Comparison of ENCODE assay signal across 17 cellular contexts in the genomic region with DNA sequence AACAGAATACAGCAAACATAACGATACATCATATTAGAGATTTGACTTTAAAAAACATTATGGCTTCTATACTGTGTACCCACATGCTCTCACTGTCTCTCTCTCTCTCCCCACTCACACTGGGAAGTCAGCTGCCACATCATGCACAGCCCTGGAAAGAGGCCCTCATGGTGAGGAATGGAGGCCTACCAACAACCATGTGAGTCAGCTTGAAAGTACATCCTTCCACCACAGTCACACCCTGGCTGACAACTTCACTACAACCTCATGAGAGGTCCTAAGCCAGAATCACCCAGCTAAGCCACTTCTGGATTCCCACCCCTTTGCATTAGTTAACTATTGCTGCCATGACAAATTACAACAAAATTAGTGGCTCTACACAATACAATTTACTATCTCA. TPM values are rescaled to one million over a fixed set of nuclear protein-coding genes. Genes with fewer than 3 reads are reported as not detected.
DNase-seq lines count a peak whose midpoint lies in the region; ATAC-seq and TF ChIP-seq lines count a peak whose summit lies in the region.
"Had no signal": no experiment of that assay in that cellular context is flagged by ENCODE, and none has a peak within 500 bp of the region (broad histone marks: within the 10 kb centered on the region; RNA-seq: fewer than 3 reads in every experiment).

No MANE protein-coding gene starts in this region.

- H3K9me3 ChIP-seq in DND-41 (ENCODE audit: insufficient read depth, low read length, severe bottlenecking) (no peaks in the 10 kb centered on the region), GM23248 (ENCODE audit: low read depth) (no peaks in the 10 kb centered on the region)
- H3K9me3 ChIP-seq: stomach had no signal

- H3K79me2 ChIP-seq in DND-41 (ENCODE audit: insufficient read depth, low read length) (no peaks in the 10 kb centered on the region), GM23248 (ENCODE audit: insufficient read depth) (no peaks in the 10 kb centered on the region)

- H3F3A ChIP-seq in GM23248 (ENCODE audit: insufficient read depth), result peaks cover 13% of the 10 kb centered on the region; the same call in 1 of the 2 replicates

- no peak overlapping the region for H2AFZ ChIP-seq in DND-41 (ENCODE audit: low read depth, low read length)
- H2AFZ ChIP-seq in GM23248, result no peak overlapping the region

- WGBS in GM23248 (ENCODE audit: low coverage in 1 of 2, low lambda C conversion rate in 2 of 2, missing lambda C conversion rate in 2 of 2), 2 experiments, result 100% methylated on average over 1 of the region's 1 CpG

- H3K4me3 ChIP-seq in DND-41 (ENCODE audit: low read depth in 1 of 2, low read length in 2 of 2) (no peak overlapping the region), GM23248 (no peak overlapping the region)
- H3K4me3 ChIP-seq: heart right ventricle, stomach had no signal

- H3K27me3 ChIP-seq in DND-41 (ENCODE audit: insufficient read depth, low read length, poor library complexity), result no peaks in the 10 kb centered on the region
- H3K27me3 ChIP-seq in GM23248 (replicated peaks; ENCODE audit: insufficient read depth), result no peaks in the 10 kb centered on the region
- H3K27me3 ChIP-seq: heart right ventricle, stomach had no signal

- H3K4me2 ChIP-seq in DND-41 (ENCODE audit: insufficient read depth, low read length), result no peak overlapping the region
- peak overlapping the region; percentile 2 for H3K4me2 ChIP-seq in GM23248 (ENCODE audit: unreplicated experiment)

- H4K20me1 ChIP-seq in DND-41 (ENCODE audit: insufficient read depth, low read length) (no peaks in the 10 kb centered on the region), GM23248 (ENCODE audit: insufficient read depth) (no peaks in the 10 kb centered on the region)

- H3K4me1 ChIP-seq in DND-41 (ENCODE audit: insufficient read depth, low read length) (no peaks in the 10 kb centered on the region), GM23248 (ENCODE audit: insufficient read depth) (peaks cover 17% of the 10 kb centered on the region)
- H3K4me1 ChIP-seq: stomach had no signal

- in situ Hi-C loops in GM23248 (cut with MboI), result no loop called here

- DNase-seq in DND-41 (no peak), GM23248 (peak; percentile 86), amniotic epithelial cell (ENCODE audit: low read depth) (peak; percentile 39), iris pigment epithelial cell (ENCODE audit: low read depth) (peak; percentile 59)
- DNase-seq: aorta; CD4-positive, CD25-positive, alpha-beta regulatory T cell; effector CD8-positive, alpha-beta T cell; heart right ventricle; left cardiac atrium; naive B cell; NCI-H1048; NCI-H2171; retina; stomach had no signal

- H3K9me2 ChIP-seq in GM23248 (ENCODE audit: insufficient read depth), result peaks cover 5% of the 10 kb centered on the region; the same call in 1 of the 2 replicates

- H3K9ac ChIP-seq in DND-41 (ENCODE audit: low read depth, low read length) (no peak overlapping the region), GM23248 (0 out of 2 replicates have a peak overlapping the region, but pooled peaks have one; percentile 26)

- no peak overlapping the region for H3K27ac ChIP-seq in DND-41 (ENCODE audit: low read length)
- H3K27ac ChIP-seq in GM23248, result peak overlapping the region; percentile 68
- H3K27ac ChIP-seq: heart right ventricle, stomach had no signal

- no peak for TF ChIP-seq CTCF in DND-41 (IDR thresholded peaks at IDR 0.05; ENCODE audit: borderline replicate concordance, extremely low read depth, low read length, poor library complexity, severe bottlenecking)

- H3K36me3 ChIP-seq in DND-41 (ENCODE audit: insufficient read depth, low read length) (0 out of 2 replicates have a peak, but pooled peaks cover 3% of the 10 kb centered on the region), GM23248 (ENCODE audit: low read depth) (no peaks in the 10 kb centered on the region)

- ATAC-seq in DND-41 (ENCODE audit: insufficient read depth, low read depth) (0 out of 3 replicates have a peak, but pooled peaks have one; percentile 31), GM19351 (IDR thresholded peaks at IDR 0.05; ENCODE audit: unreplicated experiment) (no peak), HG03378 (IDR thresholded peaks at IDR 0.05; ENCODE audit: unreplicated experiment) (no peak), GM21360 (IDR thresholded peaks at IDR 0.05; ENCODE audit: unreplicated experiment) (no peak)
- ATAC-seq: heart right ventricle, left cardiac atrium had no signal

RNA-seq across cellular contexts. Expression of gene GPR22, which starts 23.3 kb away (rescaled TPM):
- not detected in 2 replicates for total RNA-seq in GM23248 (2014; rRNA removed; shearing (Covaris generic))
- polyA plus RNA-seq in GM23248 (2016; fragmentation: Nextera tagmentation; extraction: Ambion mirVana), result 0.23 and 0.39 TPM in 2 replicates
- total RNA-seq: aorta; CD4-positive, CD25-positive, alpha-beta regulatory T cell had no signal
